ENCODE assay signal across 8 cellular contexts in genomic region chr4:102438873-102439614, GRCh38.
A peak's percentile ranks its signal among the peaks of the same experiment; 100 is the strongest.
DNase-seq lines count a peak whose midpoint lies in the region; ATAC-seq and TF ChIP-seq lines count a peak whose summit lies in the region.

No MANE protein-coding gene starts in this region.

- H3K27ac ChIP-seq in mesodermal cell (ENCODE audit: low read depth, low read length, severe bottlenecking), result peak overlapping the region; percentile 82

- DNase-seq in AG08396 (ENCODE audit: low spot score) (peak; percentile 49), NCI-H1694 (lab: John Stamatoyannopoulos, UW) (peak; percentile 59), epidermal melanocyte (ENCODE audit: insufficient read length, low spot score) (peak; percentile 43), endothelial cell (ENCODE audit: low spot score) (no peak), HEK293T (ENCODE audit: extremely low spot score) (no peak)
- DNase-seq in activated CD4-positive, CD25-positive, alpha-beta regulatory T cell treated with anti-CD3 and anti-CD28 coated beads, Interleukin-2, amount 50 U/mL, for 72 hours, result no peak

- no peaks in the 10 kb centered on the region for H3K27me3 Mint-ChIP-seq in endothelial cell (ENCODE audit: unreplicated experiment)

- H3K36me3 Mint-ChIP-seq in endothelial cell (ENCODE audit: low read depth, unreplicated experiment), result peaks cover 3% of the 10 kb centered on the region

- no peak overlapping the region for H3K4me3 ChIP-seq in mesodermal cell (ENCODE audit: extremely low read depth, insufficient read depth, low read length, poor library complexity, severe bottlenecking)

- no peaks in the 10 kb centered on the region for H3K9me3 Mint-ChIP-seq in endothelial cell (ENCODE audit: unreplicated experiment)

- H3K4me1 Mint-ChIP-seq in endothelial cell (ENCODE audit: unreplicated experiment), result peaks cover 31% of the 10 kb centered on the region

- 77 to 100% methylated on average over 1 to 3 of the region's 4 CpGs for WGBS in mesodermal cell (ENCODE audit: insufficient coverage in 2 of 2), 2 experiments

- H3K9me3 ChIP-seq in mesodermal cell (ENCODE audit: control insufficient read depth, low read length), result no peaks in the 10 kb centered on the region

- TF ChIP-seq CTCF in endothelial cell (IDR thresholded peaks at IDR 0.05; ENCODE audit: unreplicated experiment), result no peak

- no peak overlapping the region for H3K4me3 Mint-ChIP-seq in endothelial cell (ENCODE audit: unreplicated experiment)

- ATAC-seq in GM21423 (IDR thresholded peaks at IDR 0.05; ENCODE audit: unreplicated experiment), result no peak

- H3K27ac Mint-ChIP-seq in endothelial cell (ENCODE audit: unreplicated experiment), result no peak overlapping the region

- no peaks in the 10 kb centered on the region for H3K36me3 ChIP-seq in mesodermal cell (ENCODE audit: control insufficient read depth, insufficient read depth, low read length)

- H3K4me1 ChIP-seq in mesodermal cell (ENCODE audit: control insufficient read depth, insufficient read depth, low read length, poor library complexity, severe bottlenecking), result peaks cover 11% of the 10 kb centered on the region

- POLR2A ChIA-PET in HEK293T (lab: Yijun Ruan, JAX), result no interaction called here

- CTCF ChIA-PET in HEK293T (lab: Yijun Ruan, JAX), result no interaction called here

TF ChIP-seq in HEK293T, 16 proteins besides CTCF, POLR2A, EP300 and RAD21:
- no peak for TF ChIP-seq LEF1 (IDR thresholded peaks at IDR 0.05; ENCODE audit: borderline replicate concordance)
- no peak for TF ChIP-seq SP1 (IDR thresholded peaks at IDR 0.05)
- no peak for TF ChIP-seq SUZ12 (IDR thresholded peaks at IDR 0.05)
- TF ChIP-seq TARDBP (IDR thresholded peaks at IDR 0.05), result no peak
- no peak for TF ChIP-seq ELF4 (IDR thresholded peaks at IDR 0.05)
- TF ChIP-seq FOXK2 (IDR thresholded peaks at IDR 0.05), result no peak
- TF ChIP-seq L3MBTL2 (conservative IDR thresholded peaks at IDR 0.05), result no peak

Comparison
In these comparisons a context has a peak if more than half of its experiments do, and no peak if none do; other contexts are left out.
1. DNase-seq: peak in AG08396 (single experiment), NCI-H1694 (single experiment) and epidermal melanocyte (single experiment); none in activated CD4-positive, CD25-positive, alpha-beta regulatory T cell treated with anti-CD3 and anti-CD28 coated beads, Interleukin-2, amount 50 U/mL, for 72 hours (single experiment), endothelial cell (single experiment) and HEK293T (single experiment).